33 cellular contexts compared by ENCODE assay signal in the genomic region with DNA sequence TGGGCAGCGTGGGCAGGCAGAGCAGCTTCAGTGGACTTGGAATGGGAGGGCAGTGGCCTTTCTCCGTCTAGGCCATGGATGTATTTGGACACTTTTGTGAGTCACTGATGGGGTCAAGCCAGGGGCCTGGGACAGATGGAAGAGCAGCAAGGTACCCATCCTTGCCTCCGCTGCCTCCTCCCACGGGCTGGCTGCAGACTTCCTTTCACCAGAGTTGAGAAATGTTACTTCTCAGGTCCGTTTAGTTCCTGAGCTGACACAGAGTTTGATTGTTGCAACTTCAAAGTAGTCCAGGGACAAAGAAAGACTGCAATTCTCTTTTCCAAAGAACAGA. TPM values are rescaled to one million over a fixed set of nuclear protein-coding genes. Genes with fewer than 3 reads are reported as not detected.
"Had no signal": no experiment of that assay in that cellular context is flagged by ENCODE, and none has a peak within 500 bp of the region (broad histone marks: within the 10 kb centered on the region; RNA-seq: fewer than 3 reads in every experiment).

No MANE protein-coding gene starts in this region.

- H3K27ac Mint-ChIP-seq: activated CD4-positive, alpha-beta T cell treated with anti-CD3 and anti-CD28 coated beads, Interleukin-2, amount 10 ng/mL, durations not matched to agents 24 days and 14 days; activated CD8-positive, alpha-beta T cell treated with anti-CD3 and anti-CD28 coated beads for 36 hours; activated naive CD4-positive, alpha-beta T cell treated with anti-CD3 and anti-CD28 coated beads for 36 hours; activated naive CD4-positive, alpha-beta T cell treated with anti-CD3 and anti-CD28 coated beads, Interleukin-2, amount 50 U/mL, for 72 hours; activated T-cell treated with anti-CD3 and anti-CD28 coated beads, Interleukin-2, amount 50 U/mL, for 24 hours; activated T-helper 2 cell treated with anti-CD3 and anti-CD28 coated beads, Interferon-gamma antibody, Interleukin-2, Interleukin-4, amounts not matched to agents 10 μg/mL and 5 μg/mL and 100 μg/mL, durations not matched to agents 14 hours and 24 hours and 36 hours had no signal

- H3K27me3 ChIP-seq: adrenal gland had no signal

- H3K4me1 Mint-ChIP-seq: activated CD4-positive, alpha-beta T cell treated with anti-CD3 and anti-CD28 coated beads, Interleukin-2, amount 10 ng/mL, durations not matched to agents 24 days and 14 days had no signal

- H3K4me1 ChIP-seq: adrenal gland, SJCRH30 had no signal

- H3K9me3 Mint-ChIP-seq: activated CD4-positive, alpha-beta T cell treated with anti-CD3 and anti-CD28 coated beads, Interleukin-2, amount 10 ng/mL, durations not matched to agents 24 days and 14 days; activated CD8-positive, alpha-beta T cell treated with anti-CD3 and anti-CD28 coated beads for 36 hours; activated naive CD4-positive, alpha-beta T cell treated with anti-CD3 and anti-CD28 coated beads for 36 hours; activated naive CD4-positive, alpha-beta T cell treated with anti-CD3 and anti-CD28 coated beads, Interleukin-2, amount 50 U/mL, for 72 hours; activated T-cell treated with anti-CD3 and anti-CD28 coated beads, Interleukin-2, amount 50 U/mL, for 24 hours; activated T-helper 2 cell treated with anti-CD3 and anti-CD28 coated beads, Interferon-gamma antibody, Interleukin-2, Interleukin-4, amounts not matched to agents 10 μg/mL and 5 μg/mL and 100 μg/mL, durations not matched to agents 14 hours and 24 hours and 36 hours; brain had no signal

- H3K27ac ChIP-seq: adrenal gland, SJCRH30, SK-N-MC, WERI-Rb-1 had no signal

- H3K27me3 Mint-ChIP-seq: activated CD4-positive, alpha-beta T cell treated with anti-CD3 and anti-CD28 coated beads, Interleukin-2, amount 10 ng/mL, durations not matched to agents 24 days and 14 days had no signal

- H3K36me3 ChIP-seq: adrenal gland, SJCRH30, WERI-Rb-1 had no signal

- H3K36me3 Mint-ChIP-seq: activated naive CD4-positive, alpha-beta T cell treated with anti-CD3 and anti-CD28 coated beads, Interleukin-2, amount 50 U/mL, for 72 hours; brain had no signal

- H3K4me3 Mint-ChIP-seq: activated CD4-positive, alpha-beta T cell treated with anti-CD3 and anti-CD28 coated beads, Interleukin-2, amount 10 ng/mL, durations not matched to agents 24 days and 14 days; activated CD8-positive, alpha-beta T cell treated with anti-CD3 and anti-CD28 coated beads for 36 hours; activated naive CD4-positive, alpha-beta T cell treated with anti-CD3 and anti-CD28 coated beads for 36 hours; activated T-cell treated with anti-CD3 and anti-CD28 coated beads, Interleukin-2, amount 50 U/mL, for 24 hours; brain had no signal

- H3K4me3 ChIP-seq: adrenal gland, SJCRH30, SK-N-MC had no signal

- DNase-seq: activated CD4-positive, alpha-beta T cell treated with anti-CD3 and anti-CD28 coated beads for 1 hour; activated CD4-positive, alpha-beta T cell treated with anti-CD3 and anti-CD28 coated beads, Interleukin-2, amount 10 ng/mL, durations not matched to agents 24 days and 14 days; activated CD4-positive, alpha-beta T cell treated with anti-CD3 and anti-CD28 coated beads, Interleukin-2, amount 50 U/mL, for 4 hours; activated CD4-positive, CD25-positive, alpha-beta regulatory T cell; activated CD8-positive, alpha-beta T cell treated with anti-CD3 and anti-CD28 coated beads for 36 hours; activated gamma-delta T cell treated with Interleukin-2 at 50 U/mL for 16 hours; activated naive CD4-positive, alpha-beta T cell treated with anti-CD3 and anti-CD28 coated beads for 36 hours; activated T-cell treated with anti-CD3 and anti-CD28 coated beads, Interleukin-2, amount 50 U/mL, for 24 hours; adrenal gland; Karpas-422; KBM-7; NCI-H1048; NCI-H1436 treated with DMSO at 0.1 percent for 48 hours; NCI-H1694 treated with DMSO at 0.1 percent for 48 hours; NCI-H2029; NCI-H345; NCI-H524 treated with DMSO at 0.1 percent for 48 hours; SHP77; SJCRH30; T1000; WERI-Rb-1 had no signal

- FAIRE-seq: bronchial epithelial cell had no signal

- H3K9me3 ChIP-seq: adrenal gland, SJCRH30 had no signal

- ATAC-seq: activated CD8-positive, alpha-beta T cell treated with anti-CD3 and anti-CD28 coated beads for 36 hours; activated naive CD4-positive, alpha-beta T cell treated with anti-CD3 and anti-CD28 coated beads, Interleukin-2, amount 50 U/mL, for 72 hours; Panc1 had no signal

RNA-seq across cellular contexts. Expression of gene CST8, which starts 18.6 kb away (rescaled TPM):
- total RNA-seq: activated CD4-positive, alpha-beta T cell treated with anti-CD3 and anti-CD28 coated beads, Interleukin-2, amount 10 ng/mL, durations not matched to agents 24 days and 14 days; activated CD8-positive, alpha-beta memory T cell treated with anti-CD3 and anti-CD28 coated beads for 36 hours; activated CD8-positive, alpha-beta T cell treated with anti-CD3 and anti-CD28 coated beads for 36 hours; activated naive CD4-positive, alpha-beta T cell treated with anti-CD3 and anti-CD28 coated beads for 36 hours; activated naive CD4-positive, alpha-beta T cell treated with anti-CD3 and anti-CD28 coated beads, Interleukin-2, amount 50 U/mL, for 72 hours; activated T-helper 2 cell treated with anti-CD3 and anti-CD28 coated beads, Interferon-gamma antibody, Interleukin-2, Interleukin-4, amounts not matched to agents 10 μg/mL and 5 μg/mL and 100 μg/mL, durations not matched to agents 14 hours and 24 hours and 36 hours; adrenal gland; bronchial epithelial cell; MCF 10A; NCI-H460; RPMI7951; SJCRH30; T-helper 1 cell treated with Interleukin-12 subunit alpha and Interleukin-12 subunit beta and Interleukin-4 antibody, amounts not matched to agents 30 ng/mL and 1 ng/mL, for 36 hours; T-helper 2 cell treated with Interferon-gamma antibody and Interleukin-4, amounts not matched to agents 100 ng/mL and 5 ng/mL, for 36 hours had no signal
- polyA plus RNA-seq: adrenal gland had no signal

RNA-seq across cellular contexts. Expression of gene CST11, which starts 56.9 kb away (rescaled TPM):
- total RNA-seq: activated CD4-positive, alpha-beta T cell treated with anti-CD3 and anti-CD28 coated beads, Interleukin-2, amount 10 ng/mL, durations not matched to agents 24 days and 14 days; activated CD8-positive, alpha-beta memory T cell treated with anti-CD3 and anti-CD28 coated beads for 36 hours; activated CD8-positive, alpha-beta T cell treated with anti-CD3 and anti-CD28 coated beads for 36 hours; activated naive CD4-positive, alpha-beta T cell treated with anti-CD3 and anti-CD28 coated beads for 36 hours; activated naive CD4-positive, alpha-beta T cell treated with anti-CD3 and anti-CD28 coated beads, Interleukin-2, amount 50 U/mL, for 72 hours; activated T-helper 2 cell treated with anti-CD3 and anti-CD28 coated beads, Interferon-gamma antibody, Interleukin-2, Interleukin-4, amounts not matched to agents 10 μg/mL and 5 μg/mL and 100 μg/mL, durations not matched to agents 14 hours and 24 hours and 36 hours; adrenal gland; bronchial epithelial cell; MCF 10A; NCI-H460; RPMI7951; SJCRH30; T-helper 1 cell treated with Interleukin-12 subunit alpha and Interleukin-12 subunit beta and Interleukin-4 antibody, amounts not matched to agents 30 ng/mL and 1 ng/mL, for 36 hours; T-helper 2 cell treated with Interferon-gamma antibody and Interleukin-4, amounts not matched to agents 100 ng/mL and 5 ng/mL, for 36 hours had no signal
- polyA plus RNA-seq: adrenal gland had no signal

RNA-seq across cellular contexts. Expression of gene CST9L, which starts 58.7 kb away (rescaled TPM):
- total RNA-seq: activated CD4-positive, alpha-beta T cell treated with anti-CD3 and anti-CD28 coated beads, Interleukin-2, amount 10 ng/mL, durations not matched to agents 24 days and 14 days; activated CD8-positive, alpha-beta memory T cell treated with anti-CD3 and anti-CD28 coated beads for 36 hours; activated CD8-positive, alpha-beta T cell treated with anti-CD3 and anti-CD28 coated beads for 36 hours; activated naive CD4-positive, alpha-beta T cell treated with anti-CD3 and anti-CD28 coated beads for 36 hours; activated naive CD4-positive, alpha-beta T cell treated with anti-CD3 and anti-CD28 coated beads, Interleukin-2, amount 50 U/mL, for 72 hours; activated T-helper 2 cell treated with anti-CD3 and anti-CD28 coated beads, Interferon-gamma antibody, Interleukin-2, Interleukin-4, amounts not matched to agents 10 μg/mL and 5 μg/mL and 100 μg/mL, durations not matched to agents 14 hours and 24 hours and 36 hours; adrenal gland; bronchial epithelial cell; MCF 10A; NCI-H460; RPMI7951; SJCRH30; T-helper 1 cell treated with Interleukin-12 subunit alpha and Interleukin-12 subunit beta and Interleukin-4 antibody, amounts not matched to agents 30 ng/mL and 1 ng/mL, for 36 hours; T-helper 2 cell treated with Interferon-gamma antibody and Interleukin-4, amounts not matched to agents 100 ng/mL and 5 ng/mL, for 36 hours had no signal
- polyA plus RNA-seq: adrenal gland had no signal
